Comparison of ENCODE assay signal across 1 cellular context in the genomic region with DNA sequence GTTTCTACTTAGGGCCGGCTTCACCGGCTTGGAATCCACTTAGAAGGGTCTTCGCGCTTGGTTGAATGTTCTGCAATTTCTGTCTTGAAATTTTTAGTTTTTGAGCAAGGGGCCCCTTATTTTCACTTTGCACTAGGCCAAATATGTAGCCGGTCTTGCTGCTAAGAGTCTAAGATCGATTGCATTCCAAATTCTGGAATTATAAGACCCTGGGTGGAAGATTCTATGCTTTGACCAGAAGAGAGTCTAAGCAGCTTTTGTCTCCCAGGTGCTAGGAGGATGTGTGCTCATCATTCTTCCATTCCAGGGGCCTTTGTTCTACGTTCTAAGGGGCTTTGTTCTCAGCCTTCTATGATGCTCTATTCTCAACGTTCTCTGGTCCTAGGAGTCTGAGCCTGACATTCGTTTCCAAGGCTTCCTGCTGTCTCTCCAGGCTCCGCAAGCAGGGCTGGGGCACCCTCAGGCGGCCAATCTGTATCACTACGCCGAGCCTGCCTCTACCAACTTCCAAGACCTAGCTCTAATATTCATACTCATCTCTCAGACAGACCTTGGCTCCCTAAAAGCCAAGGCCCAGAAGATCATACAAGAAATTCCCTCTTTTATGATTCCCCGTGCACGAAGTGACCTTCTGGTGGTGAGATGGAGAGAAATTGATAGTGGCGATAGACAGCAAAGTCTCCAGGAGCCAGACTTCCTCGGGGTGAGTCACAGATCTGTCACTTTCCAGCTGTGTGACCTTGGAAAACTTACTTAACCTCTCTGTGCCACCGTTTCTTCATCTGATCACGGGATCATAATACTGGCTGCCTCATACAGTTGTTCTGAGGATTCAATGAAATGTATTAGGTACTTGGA.
TF ChIP-seq lines count a peak whose summit lies in the region.

No MANE protein-coding gene starts in this region.

TF ChIP-seq in HepG2, 621 proteins besides CTCF, POLR2A, EP300 and RAD21 (continued from another document and continues in another):
- TF ChIP-seq, protein P1, sequence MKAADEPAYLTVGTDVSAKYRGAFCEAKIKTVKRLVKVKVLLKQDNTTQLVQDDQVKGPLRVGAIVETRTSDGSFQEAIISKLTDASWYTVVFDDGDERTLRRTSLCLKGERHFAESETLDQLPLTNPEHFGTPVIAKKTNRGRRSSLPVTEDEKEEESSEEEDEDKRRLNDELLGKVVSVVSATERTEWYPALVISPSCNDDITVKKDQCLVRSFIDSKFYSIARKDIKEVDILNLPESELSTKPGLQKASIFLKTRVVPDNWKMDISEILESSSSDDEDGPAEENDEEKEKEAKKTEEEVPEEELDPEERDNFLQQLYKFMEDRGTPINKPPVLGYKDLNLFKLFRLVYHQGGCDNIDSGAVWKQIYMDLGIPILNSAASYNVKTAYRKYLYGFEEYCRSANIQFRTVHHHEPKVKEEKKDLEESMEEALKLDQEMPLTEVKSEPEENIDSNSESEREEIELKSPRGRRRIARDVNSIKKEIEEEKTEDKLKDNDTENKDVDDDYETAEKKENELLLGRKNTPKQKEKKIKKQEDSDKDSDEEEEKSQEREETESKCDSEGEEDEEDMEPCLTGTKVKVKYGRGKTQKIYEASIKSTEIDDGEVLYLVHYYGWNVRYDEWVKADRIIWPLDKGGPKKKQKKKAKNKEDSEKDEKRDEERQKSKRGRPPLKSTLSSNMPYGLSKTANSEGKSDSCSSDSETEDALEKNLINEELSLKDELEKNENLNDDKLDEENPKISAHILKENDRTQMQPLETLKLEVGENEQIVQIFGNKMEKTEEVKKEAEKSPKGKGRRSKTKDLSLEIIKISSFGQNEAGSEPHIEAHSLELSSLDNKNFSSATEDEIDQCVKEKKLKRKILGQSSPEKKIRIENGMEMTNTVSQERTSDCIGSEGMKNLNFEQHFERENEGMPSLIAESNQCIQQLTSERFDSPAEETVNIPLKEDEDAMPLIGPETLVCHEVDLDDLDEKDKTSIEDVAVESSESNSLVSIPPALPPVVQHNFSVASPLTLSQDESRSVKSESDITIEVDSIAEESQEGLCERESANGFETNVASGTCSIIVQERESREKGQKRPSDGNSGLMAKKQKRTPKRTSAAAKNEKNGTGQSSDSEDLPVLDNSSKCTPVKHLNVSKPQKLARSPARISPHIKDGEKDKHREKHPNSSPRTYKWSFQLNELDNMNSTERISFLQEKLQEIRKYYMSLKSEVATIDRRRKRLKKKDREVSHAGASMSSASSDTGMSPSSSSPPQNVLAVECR (CRISPR knock-in tag; IDR thresholded peaks at IDR 0.05; ENCODE audit: borderline replicate concordance) = 0 out of 2 replicates have a peak, but pooled peaks have one; percentile 0
- TF ChIP-seq ZNF772 (CRISPR knock-in tag; IDR thresholded peaks at IDR 0.05) (no peak; the same call in 1 of the 2 replicates), KDM2A (CRISPR knock-in tag; IDR thresholded peaks at IDR 0.05; ENCODE audit: borderline replicate concordance, low read depth) (no peak; the same call in 1 of the 2 replicates), GPBP1L1 (CRISPR knock-in tag; IDR thresholded peaks at IDR 0.05) (no peak), ZMAT3 (CRISPR knock-in tag; conservative IDR thresholded peaks at IDR 0.05) (no peak), GLMP (CRISPR knock-in tag; IDR thresholded peaks at IDR 0.05; ENCODE audit: borderline replicate concordance) (no peak), ZNF44 (CRISPR knock-in tag; IDR thresholded peaks at IDR 0.05) (0 out of 2 replicates have a peak, but pooled peaks have one; percentile 8), ATM (IDR thresholded peaks at IDR 0.05; ENCODE audit: borderline replicate concordance) (no peak), CBX1 (IDR thresholded peaks at IDR 0.05; ENCODE audit: low read depth) (no peak), ATF1 (CRISPR knock-in tag; IDR thresholded peaks at IDR 0.05) (no peak), KAT2B (IDR thresholded peaks at IDR 0.05; ENCODE audit: borderline replicate concordance, low read depth, low read length) (no peak), ZNF264 (CRISPR knock-in tag; IDR thresholded peaks at IDR 0.05) (no peak), EHMT2 (IDR thresholded peaks at IDR 0.05; ENCODE audit: borderline replicate concordance, low read depth, low read length) (no peak), ZNF768 (CRISPR knock-in tag; IDR thresholded peaks at IDR 0.05) (peak; percentile 82; the same call in 1 of the 2 replicates), ZNF512 (CRISPR knock-in tag; IDR thresholded peaks at IDR 0.05) (no peak), ZNF207 (IDR thresholded peaks at IDR 0.05; ENCODE audit: borderline replicate concordance) (no peak), HNRNPUL1 (IDR thresholded peaks at IDR 0.05; ENCODE audit: low read depth, low read length) (no peak), ATAD3A (CRISPR knock-in tag; IDR thresholded peaks at IDR 0.05) (no peak), ARNT2 (CRISPR knock-in tag; IDR thresholded peaks at IDR 0.05; ENCODE audit: low read depth) (no peak), ZNF501 (CRISPR knock-in tag; IDR thresholded peaks at IDR 0.05) (peak; percentile 32; the same call in 1 of the 2 replicates), SALL1 (CRISPR knock-in tag; IDR thresholded peaks at IDR 0.05) (peak; percentile 22; the same call in 1 of the 2 replicates), THAP7 (CRISPR knock-in tag; IDR thresholded peaks at IDR 0.05) (no peak), ARNTL (CRISPR knock-in tag; IDR thresholded peaks at IDR 0.05) (no peak; the same call in 1 of the 2 replicates), ZNF558 (CRISPR knock-in tag; IDR thresholded peaks at IDR 0.05; ENCODE audit: borderline replicate concordance) (no peak)
- TF ChIP-seq, protein P2, sequence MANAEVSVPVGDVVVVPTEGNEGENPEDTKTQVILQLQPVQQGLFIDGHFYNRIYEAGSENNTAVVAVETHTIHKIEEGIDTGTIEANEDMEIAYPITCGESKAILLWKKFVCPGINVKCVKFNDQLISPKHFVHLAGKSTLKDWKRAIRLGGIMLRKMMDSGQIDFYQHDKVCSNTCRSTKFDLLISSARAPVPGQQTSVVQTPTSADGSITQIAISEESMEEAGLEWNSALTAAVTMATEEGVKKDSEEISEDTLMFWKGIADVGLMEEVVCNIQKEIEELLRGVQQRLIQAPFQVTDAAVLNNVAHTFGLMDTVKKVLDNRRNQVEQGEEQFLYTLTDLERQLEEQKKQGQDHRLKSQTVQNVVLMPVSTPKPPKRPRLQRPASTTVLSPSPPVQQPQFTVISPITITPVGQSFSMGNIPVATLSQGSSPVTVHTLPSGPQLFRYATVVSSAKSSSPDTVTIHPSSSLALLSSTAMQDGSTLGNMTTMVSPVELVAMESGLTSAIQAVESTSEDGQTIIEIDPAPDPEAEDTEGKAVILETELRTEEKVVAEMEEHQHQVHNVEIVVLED (CRISPR knock-in tag; IDR thresholded peaks at IDR 0.05; ENCODE audit: borderline replicate concordance) = no peak
- TF ChIP-seq, protein P3, sequence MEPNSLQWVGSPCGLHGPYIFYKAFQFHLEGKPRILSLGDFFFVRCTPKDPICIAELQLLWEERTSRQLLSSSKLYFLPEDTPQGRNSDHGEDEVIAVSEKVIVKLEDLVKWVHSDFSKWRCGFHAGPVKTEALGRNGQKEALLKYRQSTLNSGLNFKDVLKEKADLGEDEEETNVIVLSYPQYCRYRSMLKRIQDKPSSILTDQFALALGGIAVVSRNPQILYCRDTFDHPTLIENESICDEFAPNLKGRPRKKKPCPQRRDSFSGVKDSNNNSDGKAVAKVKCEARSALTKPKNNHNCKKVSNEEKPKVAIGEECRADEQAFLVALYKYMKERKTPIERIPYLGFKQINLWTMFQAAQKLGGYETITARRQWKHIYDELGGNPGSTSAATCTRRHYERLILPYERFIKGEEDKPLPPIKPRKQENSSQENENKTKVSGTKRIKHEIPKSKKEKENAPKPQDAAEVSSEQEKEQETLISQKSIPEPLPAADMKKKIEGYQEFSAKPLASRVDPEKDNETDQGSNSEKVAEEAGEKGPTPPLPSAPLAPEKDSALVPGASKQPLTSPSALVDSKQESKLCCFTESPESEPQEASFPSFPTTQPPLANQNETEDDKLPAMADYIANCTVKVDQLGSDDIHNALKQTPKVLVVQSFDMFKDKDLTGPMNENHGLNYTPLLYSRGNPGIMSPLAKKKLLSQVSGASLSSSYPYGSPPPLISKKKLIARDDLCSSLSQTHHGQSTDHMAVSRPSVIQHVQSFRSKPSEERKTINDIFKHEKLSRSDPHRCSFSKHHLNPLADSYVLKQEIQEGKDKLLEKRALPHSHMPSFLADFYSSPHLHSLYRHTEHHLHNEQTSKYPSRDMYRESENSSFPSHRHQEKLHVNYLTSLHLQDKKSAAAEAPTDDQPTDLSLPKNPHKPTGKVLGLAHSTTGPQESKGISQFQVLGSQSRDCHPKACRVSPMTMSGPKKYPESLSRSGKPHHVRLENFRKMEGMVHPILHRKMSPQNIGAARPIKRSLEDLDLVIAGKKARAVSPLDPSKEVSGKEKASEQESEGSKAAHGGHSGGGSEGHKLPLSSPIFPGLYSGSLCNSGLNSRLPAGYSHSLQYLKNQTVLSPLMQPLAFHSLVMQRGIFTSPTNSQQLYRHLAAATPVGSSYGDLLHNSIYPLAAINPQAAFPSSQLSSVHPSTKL (CRISPR knock-in tag; IDR thresholded peaks at IDR 0.05) = 0 out of 2 replicates have a peak, but pooled peaks have one; percentile 13
- TF ChIP-seq, protein P4, sequence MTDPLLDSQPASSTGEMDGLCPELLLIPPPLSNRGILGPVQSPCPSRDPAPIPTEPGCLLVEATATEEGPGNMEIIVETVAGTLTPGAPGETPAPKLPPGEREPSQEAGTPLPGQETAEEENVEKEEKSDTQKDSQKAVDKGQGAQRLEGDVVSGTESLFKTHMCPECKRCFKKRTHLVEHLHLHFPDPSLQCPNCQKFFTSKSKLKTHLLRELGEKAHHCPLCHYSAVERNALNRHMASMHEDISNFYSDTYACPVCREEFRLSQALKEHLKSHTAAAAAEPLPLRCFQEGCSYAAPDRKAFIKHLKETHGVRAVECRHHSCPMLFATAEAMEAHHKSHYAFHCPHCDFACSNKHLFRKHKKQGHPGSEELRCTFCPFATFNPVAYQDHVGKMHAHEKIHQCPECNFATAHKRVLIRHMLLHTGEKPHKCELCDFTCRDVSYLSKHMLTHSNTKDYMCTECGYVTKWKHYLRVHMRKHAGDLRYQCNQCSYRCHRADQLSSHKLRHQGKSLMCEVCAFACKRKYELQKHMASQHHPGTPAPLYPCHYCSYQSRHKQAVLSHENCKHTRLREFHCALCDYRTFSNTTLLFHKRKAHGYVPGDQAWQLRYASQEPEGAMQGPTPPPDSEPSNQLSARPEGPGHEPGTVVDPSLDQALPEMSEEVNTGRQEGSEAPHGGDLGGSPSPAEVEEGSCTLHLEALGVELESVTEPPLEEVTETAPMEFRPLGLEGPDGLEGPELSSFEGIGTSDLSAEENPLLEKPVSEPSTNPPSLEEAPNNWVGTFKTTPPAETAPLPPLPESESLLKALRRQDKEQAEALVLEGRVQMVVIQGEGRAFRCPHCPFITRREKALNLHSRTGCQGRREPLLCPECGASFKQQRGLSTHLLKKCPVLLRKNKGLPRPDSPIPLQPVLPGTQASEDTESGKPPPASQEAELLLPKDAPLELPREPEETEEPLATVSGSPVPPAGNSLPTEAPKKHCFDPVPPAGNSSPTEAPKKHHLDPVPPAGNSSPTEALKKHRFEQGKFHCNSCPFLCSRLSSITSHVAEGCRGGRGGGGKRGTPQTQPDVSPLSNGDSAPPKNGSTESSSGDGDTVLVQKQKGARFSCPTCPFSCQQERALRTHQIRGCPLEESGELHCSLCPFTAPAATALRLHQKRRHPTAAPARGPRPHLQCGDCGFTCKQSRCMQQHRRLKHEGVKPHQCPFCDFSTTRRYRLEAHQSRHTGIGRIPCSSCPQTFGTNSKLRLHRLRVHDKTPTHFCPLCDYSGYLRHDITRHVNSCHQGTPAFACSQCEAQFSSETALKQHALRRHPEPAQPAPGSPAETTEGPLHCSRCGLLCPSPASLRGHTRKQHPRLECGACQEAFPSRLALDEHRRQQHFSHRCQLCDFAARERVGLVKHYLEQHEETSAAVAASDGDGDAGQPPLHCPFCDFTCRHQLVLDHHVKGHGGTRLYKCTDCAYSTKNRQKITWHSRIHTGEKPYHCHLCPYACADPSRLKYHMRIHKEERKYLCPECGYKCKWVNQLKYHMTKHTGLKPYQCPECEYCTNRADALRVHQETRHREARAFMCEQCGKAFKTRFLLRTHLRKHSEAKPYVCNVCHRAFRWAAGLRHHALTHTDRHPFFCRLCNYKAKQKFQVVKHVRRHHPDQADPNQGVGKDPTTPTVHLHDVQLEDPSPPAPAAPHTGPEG (CRISPR knock-in tag; IDR thresholded peaks at IDR 0.05) = no peak
- TF ChIP-seq, protein P5, sequence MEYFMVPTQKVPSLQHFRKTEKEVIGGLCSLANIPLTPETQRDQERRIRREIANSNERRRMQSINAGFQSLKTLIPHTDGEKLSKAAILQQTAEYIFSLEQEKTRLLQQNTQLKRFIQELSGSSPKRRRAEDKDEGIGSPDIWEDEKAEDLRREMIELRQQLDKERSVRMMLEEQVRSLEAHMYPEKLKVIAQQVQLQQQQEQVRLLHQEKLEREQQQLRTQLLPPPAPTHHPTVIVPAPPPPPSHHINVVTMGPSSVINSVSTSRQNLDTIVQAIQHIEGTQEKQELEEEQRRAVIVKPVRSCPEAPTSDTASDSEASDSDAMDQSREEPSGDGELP (IDR thresholded peaks at IDR 0.05; ENCODE audit: borderline replicate concordance, low read depth) = no peak
